In the genomic region with DNA sequence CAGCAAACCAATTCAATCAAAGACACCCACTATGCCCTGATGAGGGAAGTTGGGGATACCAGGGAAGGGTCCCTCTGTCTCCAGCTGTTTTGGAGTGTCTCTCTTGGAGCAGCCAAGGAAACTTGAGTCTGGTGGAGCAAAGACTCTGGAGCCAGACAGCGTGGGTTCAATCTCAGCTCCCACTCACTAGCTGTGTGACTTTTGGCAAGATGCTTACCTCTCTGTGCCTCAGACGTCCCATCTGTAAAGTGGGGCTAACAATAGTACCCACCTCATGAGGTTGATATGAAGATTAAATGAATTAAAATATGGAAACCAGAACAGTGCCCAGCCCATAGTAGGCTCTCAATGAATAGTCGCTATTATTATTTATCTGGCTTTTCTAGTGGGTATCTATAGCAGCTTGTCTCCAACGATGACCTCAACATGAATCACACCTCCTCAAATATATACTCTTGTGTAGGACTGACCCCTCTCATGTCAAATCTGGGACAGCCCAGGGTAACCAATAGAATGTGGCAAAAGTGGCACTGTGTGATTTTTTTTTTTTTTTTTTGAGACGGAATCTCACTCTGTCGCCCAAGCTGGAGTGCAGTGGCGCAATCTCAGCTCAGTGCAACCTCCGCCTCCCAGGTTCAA, we compare ENCODE assay signal across 28 cellular contexts.
"Had no signal": no experiment of that assay in that cellular context is flagged by ENCODE, and none has a peak within 500 bp of the region (broad histone marks: within the 10 kb centered on the region; RNA-seq: fewer than 3 reads in every experiment).

No MANE protein-coding gene starts in this region.

- DNase-seq: dermis blood vessel endothelial cell; effector memory CD4-positive, alpha-beta T cell; foreskin melanocyte; glutamatergic neuron; heart right ventricle; hippocampal formation; left cardiac atrium; left lung; mesenchymal stem cell; mucosa of descending colon; naive B cell; sigmoid colon; stimulated activated CD4-positive, alpha-beta T cell treated with anti-CD3 and anti-CD28 coated beads, Interleukin-2, amount 100 ng/mL, for 24 hours; stimulated activated CD4-positive, alpha-beta T cell treated with anti-CD3 and anti-CD28 coated beads, Interleukin-4, amount 100 ng/mL, for 24 hours; stimulated activated naive CD4-positive, alpha-beta T cell treated with Interleukin-2 at 50 U/mL for 16 hours; stomach; thyroid gland; trophoblast cell had no signal

- H3K9ac ChIP-seq: neural progenitor cell had no signal

- H3K27ac ChIP-seq: esophagus muscularis mucosa, heart right ventricle, left lung, neural progenitor cell, prostate gland, right atrium auricular region, sigmoid colon, stomach, thyroid gland, vagina had no signal

- H3K36me3 ChIP-seq: esophagus muscularis mucosa, heart right ventricle, left lung, neural progenitor cell, prostate gland, right atrium auricular region, sigmoid colon, stomach, thyroid gland, vagina had no signal

- H2AFZ ChIP-seq: neural progenitor cell had no signal

- H3K4me3 ChIP-seq: esophagus muscularis mucosa, heart right ventricle, left lung, mucosa of descending colon, neural progenitor cell, prostate gland, right atrium auricular region, sigmoid colon, stomach, thyroid gland, vagina had no signal

- FAIRE-seq: endothelial cell of umbilical vein, islet of Langerhans had no signal

- H3K27ac Mint-ChIP-seq: mesothelial cell of epicardium; naive B cell; nephron; neural progenitor cell; stimulated activated effector memory CD8-positive, alpha-beta T cell treated with anti-CD3 and anti-CD28 coated beads, Interleukin-12 subunit alpha, Interleukin-12 subunit beta, amount 100 ng/mL, for 72 hours had no signal

- H3K4me3 Mint-ChIP-seq: mesothelial cell of epicardium; naive B cell; nephron; neural progenitor cell; stimulated activated effector memory CD8-positive, alpha-beta T cell treated with anti-CD3 and anti-CD28 coated beads, Interleukin-12 subunit alpha, Interleukin-12 subunit beta, amount 100 ng/mL, for 72 hours had no signal

- H3K9me3 ChIP-seq: esophagus muscularis mucosa, heart right ventricle, left lung, mucosa of descending colon, prostate gland, right atrium auricular region, sigmoid colon, stomach, thyroid gland, vagina had no signal

- H3K27me3 ChIP-seq: right atrium auricular region, sigmoid colon, thyroid gland, vagina had no signal

- H3K9me3 Mint-ChIP-seq: mesothelial cell of epicardium; naive B cell; nephron; neural progenitor cell; stimulated activated effector memory CD8-positive, alpha-beta T cell treated with anti-CD3 and anti-CD28 coated beads, Interleukin-12 subunit alpha, Interleukin-12 subunit beta, amount 100 ng/mL, for 72 hours had no signal

- ATAC-seq: heart right ventricle; left cardiac atrium; left lung; mucosa of descending colon; stimulated activated effector memory CD8-positive, alpha-beta T cell treated with anti-CD3 and anti-CD28 coated beads, Interleukin-12 subunit alpha, Interleukin-12 subunit beta, amount 100 ng/mL, for 72 hours had no signal

- H3K4me2 ChIP-seq: neural progenitor cell had no signal

- H3K36me3 Mint-ChIP-seq: mesothelial cell of epicardium; naive B cell; neural progenitor cell; stimulated activated effector memory CD8-positive, alpha-beta T cell treated with anti-CD3 and anti-CD28 coated beads, Interleukin-12 subunit alpha, Interleukin-12 subunit beta, amount 100 ng/mL, for 72 hours had no signal
